ENCODE assay signal across 12 cellular contexts in genomic region chr21:15138475-15138874, GRCh38.
DNase-seq lines count a peak whose midpoint lies in the region; FAIRE-seq and TF ChIP-seq lines count a peak whose summit lies in the region.
"Had no signal": no experiment of that assay in that cellular context is flagged by ENCODE, and none has a peak within 500 bp of the region (broad histone marks: within the 10 kb centered on the region; RNA-seq: fewer than 3 reads in every experiment).

No MANE protein-coding gene starts in this region.

- no peaks in the 10 kb centered on the region for H4K20me1 ChIP-seq in OCI-LY7 (ENCODE audit: insufficient read depth, low read length)

- H3K9me3 ChIP-seq in BE2C (no peaks in the 10 kb centered on the region), kidney (ENCODE audit: control insufficient read depth in 1 of 2, low read length in 2 of 2) (no peaks in the 10 kb centered on the region), OCI-LY7 (ENCODE audit: low read length) (no peaks in the 10 kb centered on the region)

- H3K9me3 Mint-ChIP-seq in endothelial cell (ENCODE audit: unreplicated experiment): no peaks in the 10 kb centered on the region
- H3K9me3 Mint-ChIP-seq: activated naive CD8-positive, alpha-beta T cell treated with anti-CD3 and anti-CD28 coated beads for 36 hours had no signal

- POLR2A ChIA-PET in OCI-LY7 (lab: Charles Lee): interaction anchor here (0.7 kb wide), 1 partner anchor 86 kb away, joined by 3 read pairs; no protein-coding TSS in a partner anchor

- H3K4me3 Mint-ChIP-seq in endothelial cell (ENCODE audit: unreplicated experiment): no peak overlapping the region
- H3K4me3 Mint-ChIP-seq: activated naive CD8-positive, alpha-beta T cell treated with anti-CD3 and anti-CD28 coated beads for 36 hours had no signal

- FAIRE-seq in D721Med (lab: Jason Lieb, UNC): no peak
- FAIRE-seq in kidney (lab: Jason Lieb, UNC): no peak

- intact Hi-C loops in kidney (cut with DNase I) (no loop called here), OCI-LY7 (cut with micrococcal nuclease; ENCODE audit: unreplicated experiment) (no loop called here)

- no TSS peak for BruUV-seq in OCI-LY7 (replicated peaks; lab: Mats Ljungman, UMichigan)

- H3K27ac ChIP-seq in kidney (ENCODE audit: low read depth in 2 of 2, low read length in 2 of 2) (no peak overlapping the region), OCI-LY7 (ENCODE audit: low read depth, low read length, poor library complexity, severe bottlenecking) (no peak overlapping the region)
- H3K27ac ChIP-seq: C4-2B had no signal

- H3K27me3 ChIP-seq in BE2C: no peaks in the 10 kb centered on the region

- H3K27ac Mint-ChIP-seq in endothelial cell (ENCODE audit: unreplicated experiment): no peak overlapping the region
- H3K27ac Mint-ChIP-seq: activated naive CD8-positive, alpha-beta T cell treated with anti-CD3 and anti-CD28 coated beads for 36 hours had no signal

- H3K9ac ChIP-seq in kidney (ENCODE audit: low read length in 2 of 2): no peak overlapping the region

- H3K9me2 ChIP-seq in OCI-LY7 (ENCODE audit: insufficient read depth, low read length): no peaks in the 10 kb centered on the region

- H3K4me3 ChIP-seq in BE2C (ENCODE audit: low read depth, low read length) (no peak overlapping the region), kidney (ENCODE audit: low read length in 2 of 2) (no peak overlapping the region), OCI-LY7 (ENCODE audit: low read depth, low read length, poor library complexity, severe bottlenecking) (no peak overlapping the region)

- no peaks in the 10 kb centered on the region for H3K4me1 Mint-ChIP-seq in endothelial cell (ENCODE audit: unreplicated experiment)
- H3K4me1 Mint-ChIP-seq: activated naive CD8-positive, alpha-beta T cell treated with anti-CD3 and anti-CD28 coated beads for 36 hours had no signal

- no peaks in the 10 kb centered on the region for H3K79me2 ChIP-seq in OCI-LY7 (ENCODE audit: insufficient read depth, low read depth, low read length)

- H2AFZ ChIP-seq in OCI-LY7 (ENCODE audit: low read length): no peak overlapping the region

- CTCF ChIA-PET in OCI-LY7 (lab: Charles Lee; ENCODE audit: unreplicated experiment): no interaction called here

- TF ChIP-seq CTCF in BE2C (IDR thresholded peaks at IDR 0.05; ENCODE audit: low read depth, low read length) (no peak), D721Med (IDR thresholded peaks at IDR 0.05; ENCODE audit: insufficient read depth, missing control alignments) (no peak), kidney (IDR thresholded peaks at IDR 0.05; ENCODE audit: borderline replicate concordance, extremely low read depth, insufficient read depth) (no peak), endothelial cell (IDR thresholded peaks at IDR 0.05; ENCODE audit: unreplicated experiment) (no peak), OCI-LY7 (conservative IDR thresholded peaks at IDR 0.05; ENCODE audit: low read length) (no peak)

- H3K4me1 ChIP-seq in BE2C: peaks cover 4% of the 10 kb centered on the region; the same call in 1 of the 2 replicates
- peaks cover 12 to 29% of the 10 kb centered on the region in 2 donors for H3K4me1 ChIP-seq in kidney (ENCODE audit: control insufficient read depth in 1 of 2, insufficient read depth in 1 of 2, low read depth in 1 of 2, low read length in 2 of 2)
- no peaks in the 10 kb centered on the region for H3K4me1 ChIP-seq in OCI-LY7 (ENCODE audit: insufficient read depth, low read length, poor library complexity, severe bottlenecking)

- H3K36me3 ChIP-seq in BE2C (no peaks in the 10 kb centered on the region), kidney (ENCODE audit: control insufficient read depth in 1 of 2, insufficient read depth in 2 of 2, low read length in 2 of 2) (no peaks in the 10 kb centered on the region), OCI-LY7 (ENCODE audit: insufficient read depth, low read length) (no peaks in the 10 kb centered on the region)

- DNase-seq in BE2C (peak; percentile 33), D721Med (ENCODE audit: insufficient read length, low spot score) (peak; percentile 20), NCI-H2196 treated with DMSO at 0.1 percent for 48 hours (lab: John Stamatoyannopoulos, UW; ENCODE audit: unreplicated experiment) (peak; percentile 64), kidney (peak; percentile 68), endothelial cell (ENCODE audit: low spot score) (no peak), mesenteric fat pad (ENCODE audit: low spot score) (no peak), cortex of kidney (lab: John Stamatoyannopoulos, UW) (no peak), OCI-LY7 (ENCODE audit: low spot score) (no peak)
- DNase-seq: activated naive CD8-positive, alpha-beta T cell treated with anti-CD3 and anti-CD28 coated beads for 36 hours; NCI-H1930; stimulated activated CD4-positive, alpha-beta T cell treated with anti-CD3 and anti-CD28 coated beads, Interleukin-4, amount 100 ng/mL, for 1 hour had no signal

- no peak overlapping the region for H3K4me2 ChIP-seq in OCI-LY7 (ENCODE audit: low read length)

- H3K27me3 Mint-ChIP-seq in endothelial cell (ENCODE audit: unreplicated experiment): no peaks in the 10 kb centered on the region

- no peaks in the 10 kb centered on the region for H3K36me3 Mint-ChIP-seq in endothelial cell (ENCODE audit: low read depth, unreplicated experiment)
- H3K36me3 Mint-ChIP-seq: activated naive CD8-positive, alpha-beta T cell treated with anti-CD3 and anti-CD28 coated beads for 36 hours had no signal

Comparison
In these comparisons a context has a peak if more than half of its experiments do, and no peak if none do; other contexts are left out.
1. DNase-seq: peak in BE2C (single experiment), D721Med (single experiment), NCI-H2196 treated with DMSO at 0.1 percent for 48 hours (single experiment) and kidney (single experiment); none in endothelial cell (single experiment), mesenteric fat pad (single experiment), cortex of kidney (single experiment) and OCI-LY7 (single experiment).